In genomic region chr2:52495816-52496215, GRCh38 we compare ENCODE assay signal across 28 cellular contexts.
"Had no signal": no experiment of that assay in that cellular context is flagged by ENCODE, and none has a peak within 500 bp of the region (broad histone marks: within the 10 kb centered on the region; RNA-seq: fewer than 3 reads in every experiment).

No MANE protein-coding gene starts in this region.

- H3K36me3 ChIP-seq: stomach, suprapubic skin, thoracic aorta, thyroid gland, tibial artery, tibial nerve, transverse colon, upper lobe of left lung, upper lobe of right lung, uterus, vagina had no signal

- H3K27ac ChIP-seq: stomach, suprapubic skin, testis, thoracic aorta, thyroid gland, tibial artery, tibial nerve, transverse colon, upper lobe of left lung, upper lobe of right lung, uterus, vagina had no signal

- H3K27me3 Mint-ChIP-seq: stimulated activated memory B cell treated with anti-CD40 and anti-IgM and Interleukin-4, amounts not matched to agents 10 μg/mL and 1 μg/mL and 100 μg/mL, for 72 hours; stimulated activated naive B cell treated with anti-CD40 and anti-IgM and Interleukin-4, amounts not matched to agents 10 μg/mL and 1 μg/mL and 100 μg/mL, for 72 hours; stimulated activated naive CD8-positive, alpha-beta T cell treated with anti-CD3 and anti-CD28 coated beads, Interleukin-15, Interleukin-2, amounts not matched to agents 100 ng/mL and 50 ng/mL, for 24 hours; type B pancreatic cell had no signal

- ATAC-seq: stimulated activated effector memory CD8-positive, alpha-beta T cell treated with anti-CD3 and anti-CD28 coated beads, Interleukin-12 subunit alpha, Interleukin-12 subunit beta, amount 100 ng/mL, for 72 hours; stimulated activated memory B cell treated with anti-CD40 and anti-IgM and Interleukin-4, amounts not matched to agents 10 μg/mL and 1 μg/mL and 100 μg/mL, for 72 hours; stimulated activated naive B cell treated with anti-CD40 and anti-IgM and Interleukin-4, amounts not matched to agents 10 μg/mL and 1 μg/mL and 100 μg/mL, for 72 hours; stimulated activated naive CD8-positive, alpha-beta T cell treated with anti-CD3 and anti-CD28 coated beads, Interleukin-15, Interleukin-2, amounts not matched to agents 100 U/mL and 50 U/mL, for 24 hours; upper lobe of right lung had no signal

- H3K27me3 ChIP-seq: stomach, suprapubic skin, testis, thyroid gland, tibial artery, tibial nerve, transverse colon, upper lobe of left lung, upper lobe of right lung, uterus, vagina had no signal

- H3K9me3 ChIP-seq: testis, thoracic aorta, thyroid gland, tibial artery, transverse colon, upper lobe of left lung, uterus, vagina had no signal

- H3K4me1 Mint-ChIP-seq: stimulated activated effector memory CD8-positive, alpha-beta T cell treated with anti-CD3 and anti-CD28 coated beads, Interleukin-12 subunit alpha, Interleukin-12 subunit beta, amount 100 ng/mL, for 72 hours; stimulated activated memory B cell treated with anti-CD40 and anti-IgM and Interleukin-4, amounts not matched to agents 10 μg/mL and 1 μg/mL and 100 μg/mL, for 72 hours; stimulated activated naive B cell treated with anti-CD40 and anti-IgM and Interleukin-4, amounts not matched to agents 10 μg/mL and 1 μg/mL and 100 μg/mL, for 72 hours had no signal

- DNase-seq: stimulated activated CD4-positive, alpha-beta T cell treated with anti-CD3 and anti-CD28 coated beads, Interleukin-2, amount 100 ng/mL, for 48 hours; stimulated activated CD4-positive, alpha-beta T cell treated with anti-CD3 and anti-CD28 coated beads, Interleukin-4, amount 100 ng/mL, for 1 hour; stimulated activated CD4-positive, alpha-beta T cell treated with anti-CD3 and anti-CD28 coated beads, Interleukin-4, amount 100 ng/mL, for 24 hours; stimulated activated CD4-positive, alpha-beta T cell treated with anti-CD3 and anti-CD28 coated beads, Interleukin-4, amount 100 ng/mL, for 4 hours; stimulated activated CD8-positive, alpha-beta memory T cell treated with anti-CD3 and anti-CD28 coated beads, Interleukin-4, amount 100 ng/mL, for 48 hours; stimulated activated naive B cell treated with anti-CD40 and anti-IgM and Interleukin-4, amounts not matched to agents 10 μg/mL and 1 μg/mL and 100 μg/mL, for 72 hours; stimulated activated naive CD4-positive, alpha-beta T cell; stimulated activated naive CD4-positive, alpha-beta T cell treated with Interleukin-2 at 50 U/mL for 16 hours; stimulated activated naive CD8-positive, alpha-beta T cell treated with anti-CD3 and anti-CD28 coated beads, Interleukin-15, Interleukin-2, amounts not matched to agents 100 U/mL and 50 U/mL, for 24 hours; stomach; substantia nigra; testis; thyroid gland; tibial artery; transverse colon; trophoblast cell; upper lobe of left lung; upper lobe of right lung; uterus had no signal

- H3K9me3 Mint-ChIP-seq: stimulated activated naive CD8-positive, alpha-beta T cell treated with anti-CD3 and anti-CD28 coated beads, Interleukin-15, Interleukin-2, amounts not matched to agents 100 ng/mL and 50 ng/mL, for 24 hours had no signal

- H3K4me3 Mint-ChIP-seq: stimulated activated effector memory CD8-positive, alpha-beta T cell treated with anti-CD3 and anti-CD28 coated beads, Interleukin-12 subunit alpha, Interleukin-12 subunit beta, amount 100 ng/mL, for 72 hours; stimulated activated memory B cell treated with anti-CD40 and anti-IgM and Interleukin-4, amounts not matched to agents 10 μg/mL and 1 μg/mL and 100 μg/mL, for 72 hours; stimulated activated naive B cell treated with anti-CD40 and anti-IgM and Interleukin-4, amounts not matched to agents 10 μg/mL and 1 μg/mL and 100 μg/mL, for 72 hours; stimulated activated naive CD8-positive, alpha-beta T cell treated with anti-CD3 and anti-CD28 coated beads, Interleukin-15, Interleukin-2, amounts not matched to agents 100 ng/mL and 50 ng/mL, for 24 hours; type B pancreatic cell had no signal

- H3K27ac Mint-ChIP-seq: stimulated activated effector memory CD8-positive, alpha-beta T cell treated with anti-CD3 and anti-CD28 coated beads, Interleukin-12 subunit alpha, Interleukin-12 subunit beta, amount 100 ng/mL, for 72 hours; stimulated activated memory B cell treated with anti-CD40 and anti-IgM and Interleukin-4, amounts not matched to agents 10 μg/mL and 1 μg/mL and 100 μg/mL, for 72 hours; stimulated activated naive B cell treated with anti-CD40 and anti-IgM and Interleukin-4, amounts not matched to agents 10 μg/mL and 1 μg/mL and 100 μg/mL, for 72 hours; stimulated activated naive CD8-positive, alpha-beta T cell treated with anti-CD3 and anti-CD28 coated beads, Interleukin-15, Interleukin-2, amounts not matched to agents 100 ng/mL and 50 ng/mL, for 24 hours; type B pancreatic cell had no signal

- FAIRE-seq: urothelium cell line had no signal

- H3K4me1 ChIP-seq: suprapubic skin, testis, thyroid gland, tibial artery, tibial nerve, transverse colon, upper lobe of left lung, upper lobe of right lung, uterus, vagina had no signal

- H3K4me3 ChIP-seq: stomach, suprapubic skin, testis, thoracic aorta, thyroid gland, tibial artery, tibial nerve, transverse colon, upper lobe of left lung, upper lobe of right lung, uterus, vagina had no signal
